Comparison of ENCODE assay signal across 8 cellular contexts in the genomic region with DNA sequence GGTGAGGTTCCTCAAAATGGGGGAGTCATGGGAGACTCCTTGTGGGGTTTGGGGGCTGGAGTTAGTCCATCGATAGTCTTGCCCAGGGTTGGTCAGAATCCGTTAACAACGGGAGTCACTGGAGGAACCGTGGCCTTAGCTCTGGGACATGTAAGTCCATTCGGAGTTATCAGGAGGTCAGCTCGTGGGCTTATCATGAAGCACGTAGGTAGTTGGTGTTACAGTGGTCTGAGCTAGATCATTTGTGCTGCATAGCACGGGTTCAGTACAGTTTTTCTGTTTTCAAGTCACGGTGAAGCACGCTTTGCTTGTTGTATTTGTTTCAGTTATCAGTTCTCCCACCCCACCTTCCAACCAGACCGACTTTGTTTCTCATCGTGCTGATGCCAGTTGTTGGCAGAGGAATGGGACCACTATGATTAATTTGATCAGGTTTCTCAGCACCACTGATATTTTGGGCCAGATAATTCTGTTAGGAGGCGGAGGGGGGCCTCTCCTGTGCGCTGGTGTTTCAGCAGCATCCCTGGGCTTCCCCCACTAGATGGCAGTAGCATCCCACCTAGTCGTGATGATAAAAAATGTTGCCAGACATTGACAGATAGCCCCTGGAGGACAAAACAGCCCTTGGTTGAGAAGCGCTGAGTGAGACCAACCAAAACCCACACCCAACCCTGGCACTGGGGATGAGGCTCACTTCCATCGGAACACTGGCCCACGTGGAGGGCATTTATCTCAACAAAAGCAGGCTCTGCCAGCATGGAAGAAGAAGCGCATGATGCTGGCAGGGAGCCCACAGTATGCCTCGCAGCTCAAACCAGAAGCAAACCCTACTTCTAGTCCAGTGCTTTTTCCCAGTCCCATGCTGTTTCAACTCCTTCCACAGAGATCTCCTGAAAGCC. TPM values are rescaled to one million over a fixed set of nuclear protein-coding genes. Genes with fewer than 3 reads are reported as not detected.
DNase-seq lines count a peak whose midpoint lies in the region; ATAC-seq and TF ChIP-seq lines count a peak whose summit lies in the region.

No MANE protein-coding gene starts in this region.

- peak overlapping the region in 6 of 7 donors; percentile 19 to 76 (median 61) for H3K4me3 Mint-ChIP-seq in CD8-positive, alpha-beta memory T cell
- H3K4me3 Mint-ChIP-seq in activated CD4-positive, alpha-beta T cell treated with anti-CD3 and anti-CD28 coated beads for 36 hours = no peak overlapping the region

- no peaks in the 10 kb centered on the region for H3K9me3 Mint-ChIP-seq in CD8-positive, alpha-beta memory T cell
- no peaks in the 10 kb centered on the region for H3K9me3 Mint-ChIP-seq in activated CD4-positive, alpha-beta T cell treated with anti-CD3 and anti-CD28 coated beads for 36 hours (ENCODE audit: low read depth)

- no peaks in the 10 kb centered on the region for H3K36me3 ChIP-seq in CD8-positive, alpha-beta memory T cell (ENCODE audit: insufficient read depth, low read length)
- no peaks in the 10 kb centered on the region for H3K36me3 ChIP-seq in HEK293 (ENCODE audit: control insufficient read depth in 2 of 2, insufficient read depth in 1 of 2, low read length in 2 of 2)

- POLR2A ChIA-PET in CD8-positive, alpha-beta memory T cell (lab: Charles Lee) = interaction anchor here (0.9 to 4.1 kb wide), 2 partner anchors 63 to 71 kb away, joined by 3 to 26 read pairs; a partner anchor contains a TSS
- POLR2A ChIA-PET in HEK293 (lab: Yijun Ruan, JAX) = no interaction called here
- POLR2A ChIA-PET in activated CD4-positive, alpha-beta T cell treated with anti-CD3 and anti-CD28 coated beads for 36 hours (lab: Charles Lee) = interaction anchor here (0.7 kb wide), 1 partner anchor 67 kb away, joined by 4 read pairs; no protein-coding TSS in a partner anchor

- peak overlapping the region; percentile 38 to 100 (median 96) for H3K27ac Mint-ChIP-seq in CD8-positive, alpha-beta memory T cell
- H3K27ac Mint-ChIP-seq in activated CD4-positive, alpha-beta T cell treated with anti-CD3 and anti-CD28 coated beads for 36 hours = no peak overlapping the region

- peaks cover 40 to 50% (median 46%) of the 10 kb centered on the region in 3 donors for H3K4me1 Mint-ChIP-seq in CD8-positive, alpha-beta memory T cell
- H3K4me1 Mint-ChIP-seq in activated CD4-positive, alpha-beta T cell treated with anti-CD3 and anti-CD28 coated beads for 36 hours = peaks cover 36% of the 10 kb centered on the region

- ATAC-seq in activated CD4-positive, alpha-beta T cell treated with anti-CD3 and anti-CD28 coated beads for 36 hours = peak; percentile 40
- ATAC-seq in left colon (peak; percentile 35), GM21390 (IDR thresholded peaks at IDR 0.05; ENCODE audit: unreplicated experiment) (no peak)

- H3K9me3 ChIP-seq in CD8-positive, alpha-beta memory T cell (ENCODE audit: low read length) = no peaks in the 10 kb centered on the region
- H3K9me3 ChIP-seq in HEK293 (ENCODE audit: control insufficient read depth, insufficient read depth, low read depth, low read length) = no peaks in the 10 kb centered on the region

- no peaks in the 10 kb centered on the region for H3K27me3 ChIP-seq in CD8-positive, alpha-beta memory T cell (ENCODE audit: insufficient read depth, low read length, poor library complexity, severe bottlenecking)

- peaks cover 0 to 18% (median 2%) of the 10 kb centered on the region in 3 donors for H3K36me3 Mint-ChIP-seq in CD8-positive, alpha-beta memory T cell
- H3K36me3 Mint-ChIP-seq in activated CD4-positive, alpha-beta T cell treated with anti-CD3 and anti-CD28 coated beads for 36 hours (ENCODE audit: low read depth) = peaks cover 4% of the 10 kb centered on the region

- no peak overlapping the region for H3K27ac ChIP-seq in CD8-positive, alpha-beta memory T cell (ENCODE audit: low read depth, low read length)
- H3K27ac ChIP-seq in HEK293 (ENCODE audit: extremely low read depth, low read depth, low read length) = no peak overlapping the region

- intact Hi-C loops in activated CD4-positive, alpha-beta T cell treated with anti-CD3 and anti-CD28 coated beads for 36 hours (cut with DNase I, micrococcal nuclease) = loop anchor here (1.0 to 10.0 kb wide), 13 partner anchors 71 to 1642 kb away; a partner anchor contains a TSS
- intact Hi-C loops in left colon (cut with DNase I, micrococcal nuclease) = loop anchor here (2.0 to 10.0 kb wide), 4 partner anchors 70 to 410 kb away; a partner anchor contains a TSS

- peak; percentile 88 for TF ChIP-seq CTCF in HEK293 (tag by site-specific recombination; IDR thresholded peaks at IDR 0.05)

- H3K4me1 ChIP-seq in CD8-positive, alpha-beta memory T cell (ENCODE audit: insufficient read depth, low read length) = peaks cover 42% of the 10 kb centered on the region
- H3K4me1 ChIP-seq in HEK293 (ENCODE audit: control insufficient read depth, insufficient read depth, low read length) = no peaks in the 10 kb centered on the region; the same call in none of the 2 replicates

- H3K4me3 ChIP-seq in CD8-positive, alpha-beta memory T cell (ENCODE audit: low read length) = no peak overlapping the region
- no peak overlapping the region for H3K4me3 ChIP-seq in HEK293 (ENCODE audit: low read depth, low read length)

- DNase-seq in CD8-positive, alpha-beta memory T cell = peak; percentile 66 to 87 (median 77)
- DNase-seq in NCI-H226 (peak; percentile 43), cerebellum (ENCODE audit: low spot score) (peak; percentile 87), left colon (peak; percentile 67 to 86)
- peak; percentile 89 for DNase-seq in activated CD4-positive, alpha-beta T cell treated with anti-CD3 and anti-CD28 coated beads for 36 hours
- DNase-seq in stimulated activated CD4-positive, alpha-beta T cell treated with anti-CD3 and anti-CD28 coated beads, Interleukin-2, amount 100 ng/mL, for 24 hours = peak; percentile 83 to 88

- peaks cover 0 to 3% of the 10 kb centered on the region in 2 donors for H3K27me3 Mint-ChIP-seq in CD8-positive, alpha-beta memory T cell
- H3K27me3 Mint-ChIP-seq in activated CD4-positive, alpha-beta T cell treated with anti-CD3 and anti-CD28 coated beads for 36 hours = no peaks in the 10 kb centered on the region

- CTCF ChIA-PET in CD8-positive, alpha-beta memory T cell (lab: Charles Lee) = interaction anchor here (0.8 to 8.5 kb wide), 17 partner anchors 15 to 401 kb away, joined by 3 to 147 read pairs (median 5); a partner anchor contains a TSS
- CTCF ChIA-PET in HEK293 (lab: Yijun Ruan, JAX) = interaction anchor here (0.6 to 4.3 kb wide), 27 partner anchors 9 to 544 kb away, joined by 3 to 70 read pairs (median 4); no protein-coding TSS in a partner anchor
- CTCF ChIA-PET in activated CD4-positive, alpha-beta T cell treated with anti-CD3 and anti-CD28 coated beads for 36 hours (lab: Charles Lee) = interaction anchor here (0.6 to 4.0 kb wide), 25 partner anchors 10 to 413 kb away, joined by 3 to 96 read pairs (median 5); a partner anchor contains a TSS

TF ChIP-seq in HEK293, 187 proteins besides CTCF, POLR2A, EP300 and RAD21 (continues in another document):
- TF ChIP-seq ZFP3 (tag by site-specific recombination; IDR thresholded peaks at IDR 0.05; ENCODE audit: low read depth) = no peak
- TF ChIP-seq GLI4 (tag by site-specific recombination; IDR thresholded peaks at IDR 0.05) = no peak
- no peak for TF ChIP-seq ZNF549 (tag by site-specific recombination; IDR thresholded peaks at IDR 0.05)
- TF ChIP-seq ZNF596 (tag by site-specific recombination; IDR thresholded peaks at IDR 0.05) = no peak
- no peak for TF ChIP-seq ZNF777 (tag by site-specific recombination; IDR thresholded peaks at IDR 0.05; ENCODE audit: borderline replicate concordance)
- no peak for TF ChIP-seq GLIS2 (tag by site-specific recombination; IDR thresholded peaks at IDR 0.05)
- peak; percentile 97 for TF ChIP-seq ZNF654 (tag by site-specific recombination; IDR thresholded peaks at IDR 0.05; ENCODE audit: low read depth)
- TF ChIP-seq ZNF521 (tag by site-specific recombination; IDR thresholded peaks at IDR 0.05) = no peak
- TF ChIP-seq ZNF266 (tag by site-specific recombination; IDR thresholded peaks at IDR 0.05; ENCODE audit: low read depth) = no peak
- TF ChIP-seq ZNF555 (tag by site-specific recombination; conservative IDR thresholded peaks at IDR 0.05) = no peak
- no peak for TF ChIP-seq WT1 (tag by site-specific recombination; IDR thresholded peaks at IDR 0.05)
- TF ChIP-seq, protein P1, sequence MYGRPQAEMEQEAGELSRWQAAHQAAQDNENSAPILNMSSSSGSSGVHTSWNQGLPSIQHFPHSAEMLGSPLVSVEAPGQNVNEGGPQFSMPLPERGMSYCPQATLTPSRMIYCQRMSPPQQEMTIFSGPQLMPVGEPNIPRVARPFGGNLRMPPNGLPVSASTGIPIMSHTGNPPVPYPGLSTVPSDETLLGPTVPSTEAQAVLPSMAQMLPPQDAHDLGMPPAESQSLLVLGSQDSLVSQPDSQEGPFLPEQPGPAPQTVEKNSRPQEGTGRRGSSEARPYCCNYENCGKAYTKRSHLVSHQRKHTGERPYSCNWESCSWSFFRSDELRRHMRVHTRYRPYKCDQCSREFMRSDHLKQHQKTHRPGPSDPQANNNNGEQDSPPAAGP (tag by site-specific recombination; IDR thresholded peaks at IDR 0.05) = 0 out of 2 replicates have a peak, but pooled peaks have one; percentile 49

RNA-seq across cellular contexts. Expression of a gene that starts 2.2 kb away (rescaled TPM):
- total RNA-seq in CD8-positive, alpha-beta memory T cell = 10 to 100 TPM; 82.5 to 83.6 TPM
- polyA plus RNA-seq in CD8-positive, alpha-beta memory T cell = 228 TPM
- 10 to 100 TPM; 26.8 to 34.0 TPM for total RNA-seq in activated CD4-positive, alpha-beta T cell treated with anti-CD3 and anti-CD28 coated beads for 36 hours
- 49.2 TPM for total RNA-seq in cerebellum
- total RNA-seq in left colon = 10 to 100 TPM; 44.5 to 53.4 TPM

RNA-seq across cellular contexts. Expression of a gene that starts 45.6 kb away (rescaled TPM):
- 100 to 1,000 TPM; 124 to 131 TPM for total RNA-seq in CD8-positive, alpha-beta memory T cell
- polyA plus RNA-seq in CD8-positive, alpha-beta memory T cell = 889 TPM
- 10 to 100 TPM; 10.7 to 14.0 TPM for total RNA-seq in activated CD4-positive, alpha-beta T cell treated with anti-CD3 and anti-CD28 coated beads for 36 hours
- total RNA-seq in cerebellum (not detected), left colon (1 to 10 TPM in 1 of 2 donors, under 1 TPM in 1; 0.85 to 1.8 TPM)

Comparison
In these comparisons a context has a peak if more than half of its experiments do, and no peak if none do; other contexts are left out.
1. RNA of a gene that starts 45.6 kb away (total RNA-seq): 124 to 131 TPM in CD8-positive, alpha-beta memory T cell; 10.7 to 14.0 TPM in activated CD4-positive, alpha-beta T cell treated with anti-CD3 and anti-CD28 coated beads for 36 hours, 0.85 to 1.8 TPM in left colon and not detected in cerebellum (single experiment); every median in the first group is over 4 times any median in the second.
2. Peak in every context shown above with its lines, with median percentiles within 50 percentile points of each other: DNase-seq.